Comparison of ENCODE assay signal across 26 cellular contexts in genomic region chr4:77771566-77771965, GRCh38.
"Had no signal": no experiment of that assay in that cellular context is flagged by ENCODE, and none has a peak within 500 bp of the region (broad histone marks: within the 10 kb centered on the region; RNA-seq: fewer than 3 reads in every experiment).

No MANE protein-coding gene starts in this region.

- DNase-seq: activated CD4-positive, alpha-beta memory T cell treated with anti-CD3 and anti-CD28 coated beads for 36 hours; activated CD4-positive, alpha-beta T cell treated with anti-CD3 and anti-CD28 coated beads for 1 hour; activated CD4-positive, alpha-beta T cell treated with anti-CD3 and anti-CD28 coated beads, Interleukin-2, amount 10 ng/mL, durations not matched to agents 7 days and 5 days; activated CD8-positive, alpha-beta memory T cell treated with anti-CD3 and anti-CD28 coated beads, Interleukin-2, amount 50 U/mL, for 4 hours; activated naive CD4-positive, alpha-beta T cell treated with anti-CD3 and anti-CD28 coated beads, Interleukin-2, amount 50 U/mL, for 16 hours; activated T-cell treated with anti-CD3 and anti-CD28 coated beads, Interleukin-2, amount 50 U/mL, for 72 hours; brain microvascular endothelial cell; cerebellar nuclear complex; Karpas-422; MM.1S; NCI-H1105; NCI-H1436; NCI-H1694 treated with DMSO at 0.1 percent for 48 hours; NCI-H2029 treated with DMSO at 0.1 percent for 48 hours; NCI-H345; NCI-H510A; NCI-H526 treated with DMSO at 0.1 percent for 48 hours; NCI-H82; RPMI8226 had no signal

- H3K27me3 Mint-ChIP-seq: activated CD4-positive, alpha-beta memory T cell treated with anti-CD3 and anti-CD28 coated beads for 36 hours; activated CD4-positive, alpha-beta T cell treated with anti-CD3 and anti-CD28 coated beads, Interleukin-2, amount 10 ng/mL, durations not matched to agents 7 days and 5 days had no signal

- H3K27ac Mint-ChIP-seq: activated CD4-positive, alpha-beta memory T cell treated with anti-CD3 and anti-CD28 coated beads for 36 hours; activated CD4-positive, alpha-beta T cell treated with anti-CD3 and anti-CD28 coated beads, Interleukin-2, amount 10 ng/mL, durations not matched to agents 7 days and 5 days; activated T-cell treated with anti-CD3 and anti-CD28 coated beads, Interleukin-2, amount 50 U/mL, for 72 hours; activated T-helper 2 cell treated with anti-CD3 and anti-CD28 coated beads, Interferon-gamma antibody, Interleukin-2, Interleukin-4, amounts not matched to agents 10 μg/mL and 5 μg/mL and 100 μg/mL, durations not matched to agents 14 hours and 24 hours and 36 hours; WTC11 had no signal

- H3K36me3 ChIP-seq: brain microvascular endothelial cell had no signal

- H3K27ac ChIP-seq: brain microvascular endothelial cell, cardiac muscle cell, SK-N-MC had no signal

- H3K27me3 ChIP-seq: brain microvascular endothelial cell, cardiac muscle cell had no signal

- ATAC-seq: activated T-cell treated with anti-CD3 and anti-CD28 coated beads, Interleukin-2, amount 50 U/mL, for 72 hours; Panc1; Right ventricle myocardium inferior; WTC11 had no signal

- H3K4me3 Mint-ChIP-seq: activated CD4-positive, alpha-beta memory T cell treated with anti-CD3 and anti-CD28 coated beads for 36 hours; activated CD4-positive, alpha-beta T cell treated with anti-CD3 and anti-CD28 coated beads, Interleukin-2, amount 10 ng/mL, durations not matched to agents 7 days and 5 days; activated T-cell treated with anti-CD3 and anti-CD28 coated beads, Interleukin-2, amount 50 U/mL, for 72 hours; WTC11 had no signal

- FAIRE-seq: colon had no signal

- H3K36me3 Mint-ChIP-seq: WTC11 had no signal

- H3K9me3 Mint-ChIP-seq: WTC11 had no signal

- H3K4me3 ChIP-seq: cardiac muscle cell, SK-N-MC had no signal
